In genomic region chr4:38785901-38786402, GRCh38 we compare ENCODE assay signal across 2 cellular contexts.
TF ChIP-seq lines count a peak whose summit lies in the region.

No MANE protein-coding gene starts in this region.

TF ChIP-seq in liver, 16 proteins besides CTCF, POLR2A, EP300 and RAD21 (continued from another document):
- no peak for TF ChIP-seq ZBTB33 (IDR thresholded peaks at IDR 0.05)
- peak in 1 of 2 donors; percentile 14 for TF ChIP-seq RXRA (IDR thresholded peaks at IDR 0.05)
- TF ChIP-seq FOXA2 (IDR thresholded peaks at IDR 0.05): no peak
- peak; percentile 21 for TF ChIP-seq YY1 (IDR thresholded peaks at IDR 0.05)
TF ChIP-seq in liver: peak in this region for 2.

TF ChIP-seq in HepG2, 621 proteins besides CTCF, POLR2A, EP300 and RAD21 (continued from another document):
- TF ChIP-seq, protein P1, sequence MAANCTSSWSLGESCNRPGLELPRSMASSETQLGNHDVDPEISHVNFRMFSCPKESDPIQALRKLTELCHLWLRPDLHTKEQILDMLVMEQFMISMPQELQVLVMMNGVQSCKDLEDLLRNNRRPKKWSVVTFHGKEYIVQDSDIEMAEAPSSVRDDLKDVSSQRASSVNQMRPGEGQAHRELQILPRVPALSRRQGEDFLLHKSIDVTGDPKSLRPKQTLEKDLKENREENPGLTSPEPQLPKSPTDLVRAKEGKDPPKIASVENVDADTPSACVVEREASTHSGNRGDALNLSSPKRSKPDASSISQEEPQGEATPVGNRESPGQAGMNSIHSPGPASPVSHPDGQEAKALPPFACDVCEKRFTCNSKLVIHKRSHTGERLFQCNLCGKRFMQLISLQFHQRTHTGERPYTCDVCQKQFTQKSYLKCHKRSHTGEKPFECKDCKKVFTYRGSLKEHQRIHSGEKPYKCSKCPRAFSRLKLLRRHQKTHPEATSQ (CRISPR knock-in tag; IDR thresholded peaks at IDR 0.05; ENCODE audit: borderline replicate concordance): no peak
- TF ChIP-seq ARID3A (IDR thresholded peaks at IDR 0.05; ENCODE audit: low read depth, low read length) (no peak), ZSCAN29 (CRISPR knock-in tag; conservative IDR thresholded peaks at IDR 0.05) (no peak), ARHGAP35 (CRISPR knock-in tag; IDR thresholded peaks at IDR 0.05; ENCODE audit: borderline replicate concordance) (no peak), KLF12 (CRISPR knock-in tag; IDR thresholded peaks at IDR 0.05; ENCODE audit: borderline replicate concordance) (no peak), ZNF841 (CRISPR knock-in tag; IDR thresholded peaks at IDR 0.05; ENCODE audit: borderline replicate concordance) (no peak), MBD4 (IDR thresholded peaks at IDR 0.05; ENCODE audit: borderline replicate concordance, low read length) (no peak), NCOA2 (CRISPR knock-in tag; IDR thresholded peaks at IDR 0.05) (no peak), MTA3 (CRISPR knock-in tag; IDR thresholded peaks at IDR 0.05) (no peak), PCBP2 (optimal IDR thresholded peaks at IDR 0.05; ENCODE audit: low read depth, low read length, poor library complexity, severe bottlenecking) (no peak), ZNF7 (CRISPR knock-in tag; IDR thresholded peaks at IDR 0.05) (no peak), MIXL1 (CRISPR knock-in tag; IDR thresholded peaks at IDR 0.05) (no peak), ZNF720 (CRISPR knock-in tag; IDR thresholded peaks at IDR 0.05) (no peak), SP2 (CRISPR knock-in tag; IDR thresholded peaks at IDR 0.05) (no peak), SIX4 (CRISPR knock-in tag; IDR thresholded peaks at IDR 0.05) (no peak)
- TF ChIP-seq, protein P2, sequence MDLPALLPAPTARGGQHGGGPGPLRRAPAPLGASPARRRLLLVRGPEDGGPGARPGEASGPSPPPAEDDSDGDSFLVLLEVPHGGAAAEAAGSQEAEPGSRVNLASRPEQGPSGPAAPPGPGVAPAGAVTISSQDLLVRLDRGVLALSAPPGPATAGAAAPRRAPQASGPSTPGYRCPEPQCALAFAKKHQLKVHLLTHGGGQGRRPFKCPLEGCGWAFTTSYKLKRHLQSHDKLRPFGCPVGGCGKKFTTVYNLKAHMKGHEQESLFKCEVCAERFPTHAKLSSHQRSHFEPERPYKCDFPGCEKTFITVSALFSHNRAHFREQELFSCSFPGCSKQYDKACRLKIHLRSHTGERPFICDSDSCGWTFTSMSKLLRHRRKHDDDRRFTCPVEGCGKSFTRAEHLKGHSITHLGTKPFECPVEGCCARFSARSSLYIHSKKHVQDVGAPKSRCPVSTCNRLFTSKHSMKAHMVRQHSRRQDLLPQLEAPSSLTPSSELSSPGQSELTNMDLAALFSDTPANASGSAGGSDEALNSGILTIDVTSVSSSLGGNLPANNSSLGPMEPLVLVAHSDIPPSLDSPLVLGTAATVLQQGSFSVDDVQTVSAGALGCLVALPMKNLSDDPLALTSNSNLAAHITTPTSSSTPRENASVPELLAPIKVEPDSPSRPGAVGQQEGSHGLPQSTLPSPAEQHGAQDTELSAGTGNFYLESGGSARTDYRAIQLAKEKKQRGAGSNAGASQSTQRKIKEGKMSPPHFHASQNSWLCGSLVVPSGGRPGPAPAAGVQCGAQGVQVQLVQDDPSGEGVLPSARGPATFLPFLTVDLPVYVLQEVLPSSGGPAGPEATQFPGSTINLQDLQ (CRISPR knock-in tag; IDR thresholded peaks at IDR 0.05): no peak
TF ChIP-seq in HepG2: peak in this region for 0.
